ENCODE assay signal across 1 cellular context in genomic region chr7:45921381-45921698, GRCh38.
TF ChIP-seq lines count a peak whose summit lies in the region.

No MANE protein-coding gene starts in this region.

TF ChIP-seq in SK-N-SH, 30 proteins besides CTCF, POLR2A, EP300 and RAD21 (continued from another document):
- TF ChIP-seq, protein P1, sequence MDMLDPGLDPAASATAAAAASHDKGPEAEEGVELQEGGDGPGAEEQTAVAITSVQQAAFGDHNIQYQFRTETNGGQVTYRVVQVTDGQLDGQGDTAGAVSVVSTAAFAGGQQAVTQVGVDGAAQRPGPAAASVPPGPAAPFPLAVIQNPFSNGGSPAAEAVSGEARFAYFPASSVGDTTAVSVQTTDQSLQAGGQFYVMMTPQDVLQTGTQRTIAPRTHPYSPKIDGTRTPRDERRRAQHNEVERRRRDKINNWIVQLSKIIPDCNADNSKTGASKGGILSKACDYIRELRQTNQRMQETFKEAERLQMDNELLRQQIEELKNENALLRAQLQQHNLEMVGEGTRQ (IDR thresholded peaks at IDR 0.05; ENCODE audit: borderline replicate concordance, low read depth, low read length), result no peak
- TF ChIP-seq IRF3 (IDR thresholded peaks at IDR 0.05; ENCODE audit: low read depth, low read length), result no peak
